ENCODE assay signal across 8 cellular contexts in genomic region chr10:88082806-88083596, GRCh38.
DNase-seq lines count a peak whose midpoint lies in the region; ATAC-seq and TF ChIP-seq lines count a peak whose summit lies in the region.

No MANE protein-coding gene starts in this region.

- CTCF ChIA-PET in A673 (lab: Charles Lee), result no interaction called here

- no peak overlapping the region for H3K27ac ChIP-seq in A673 (ENCODE audit: low read depth, low read length, poor library complexity, severe bottlenecking)

- peak; percentile 54 for TF ChIP-seq POLR2A in GM19099 (IDR thresholded peaks at IDR 0.05; ENCODE audit: extremely low read depth, insufficient read length, low read depth)

- DNase-seq in A673 (ENCODE audit: low spot score) (peak; percentile 53), NCI-H69 (lab: John Stamatoyannopoulos, UW) (peak; percentile 74), NCI-H345 (lab: John Stamatoyannopoulos, UW) (no peak), SHP77 (lab: John Stamatoyannopoulos, UW) (no peak), dermis blood vessel endothelial cell (no peak), COR-L47 (lab: John Stamatoyannopoulos, UW) (no peak)

- H3K36me3 ChIP-seq in A673 (ENCODE audit: insufficient read depth, low read length, poor library complexity, severe bottlenecking), result no peaks in the 10 kb centered on the region

- BruUV-seq in A673 (replicated peaks; lab: Mats Ljungman, UMichigan), result no TSS peak

- H3K4me1 ChIP-seq in A673 (ENCODE audit: insufficient read depth, low read length, poor library complexity, severe bottlenecking), result no peaks in the 10 kb centered on the region

- POLR2A ChIA-PET in A673 (lab: Charles Lee; ENCODE audit: low non-redundant PET), result no interaction called here

- no peaks in the 10 kb centered on the region for H3K9me3 ChIP-seq in A673 (ENCODE audit: low read depth, low read length, poor library complexity, severe bottlenecking)

- intact Hi-C loops in A673 (cut with micrococcal nuclease; ENCODE audit: unreplicated experiment), result no loop called here

- no peaks in the 10 kb centered on the region for H3K27me3 ChIP-seq in A673 (replicated peaks; ENCODE audit: insufficient read depth, low read depth, low read length, poor library complexity)

- no peak overlapping the region for H3K4me3 ChIP-seq in A673 (ENCODE audit: low read depth, low read length, poor library complexity, severe bottlenecking)

- no peak for TF ChIP-seq CTCF in A673 (conservative IDR thresholded peaks at IDR 0.05; ENCODE audit: low read depth, low read length)

- ATAC-seq in HG02943 (IDR thresholded peaks at IDR 0.05; ENCODE audit: low read depth, unreplicated experiment), result peak; percentile 64

Comparison
In these comparisons a context has a peak if more than half of its experiments do, and no peak if none do; other contexts are left out.
1. DNase-seq: peak in A673 (single experiment) and NCI-H69 (single experiment); none in NCI-H345 (single experiment), SHP77 (0 of 2), dermis blood vessel endothelial cell (single experiment) and COR-L47 (single experiment).